ENCODE assay signal across 37 cellular contexts in genomic region chr19:4496304-4496703, GRCh38. TPM values are rescaled to one million over a fixed set of nuclear protein-coding genes. Genes with fewer than 3 reads are reported as not detected.
"Had no signal": no experiment of that assay in that cellular context is flagged by ENCODE, and none has a peak within 500 bp of the region (broad histone marks: within the 10 kb centered on the region; RNA-seq: fewer than 3 reads in every experiment).

No MANE protein-coding gene starts in this region.

- DNase-seq: Karpas-422, Kasumi-1, MG63, MM.1S, MV-4-11, NCI-H1048, NCI-H1092, NCI-H1092 treated with DMSO at 0.1 percent for 48 hours, NCI-H1105, NCI-H1105 treated with DMSO at 0.1 percent for 48 hours, NCI-H1417, NCI-H1417 treated with DMSO at 0.1 percent for 48 hours, NCI-H1436, NCI-H1436 treated with DMSO at 0.1 percent for 48 hours, NCI-H146, NCI-H1694, NCI-H1694 treated with DMSO at 0.1 percent for 48 hours, NCI-H187, NCI-H187 treated with DMSO at 0.1 percent for 48 hours, NCI-H1930, NCI-H2029, NCI-H2029 treated with DMSO at 0.1 percent for 48 hours, NCI-H2081, NCI-H2081 treated with DMSO at 0.1 percent for 48 hours, NCI-H2107, NCI-H2171, NCI-H2227 treated with DMSO at 0.1 percent for 48 hours, NCI-H226, NCI-H345, NCI-H446, NCI-H446 treated with DMSO at 0.1 percent for 48 hours, NCI-H510A, NCI-H510A treated with DMSO at 0.1 percent for 48 hours had no signal

- H3K4me3 ChIP-seq: MG63 had no signal

- H3K27me3 ChIP-seq: MG63 had no signal

- H3K36me3 ChIP-seq: MG63 had no signal

- H3K9me3 ChIP-seq: MG63 had no signal

RNA-seq across cellular contexts. Expression of gene PLIN5, which starts 38.7 kb away (rescaled TPM):
- total RNA-seq: M059J, MCF 10A, NCI-H460 had no signal

RNA-seq across cellular contexts. Expression of gene LRG1, which starts 43.5 kb away (rescaled TPM):
- total RNA-seq: LHCN-M2 had no signal
